6 cellular contexts compared by ENCODE assay signal in genomic region chr19:16541526-16542044, GRCh38. TPM values are rescaled to one million over a fixed set of nuclear protein-coding genes. Genes with fewer than 3 reads are reported as not detected.
DNase-seq lines count a peak whose midpoint lies in the region; ATAC-seq and TF ChIP-seq lines count a peak whose summit lies in the region.

No MANE protein-coding gene starts in this region.

- 0 to 1% methylated on average over 29 of the region's 29 CpGs for WGBS in heart right ventricle, 2 donors

- H3K9me3 ChIP-seq in heart right ventricle = no peaks in the 10 kb centered on the region

- H3K4me3 Mint-ChIP-seq in activated T-helper 2 cell treated with anti-CD3 and anti-CD28 coated beads, Interferon-gamma antibody, Interleukin-2, Interleukin-4, amounts not matched to agents 10 μg/mL and 5 μg/mL and 100 μg/mL, durations not matched to agents 14 hours and 24 hours and 36 hours (ENCODE audit: low read depth) = peak overlapping the region; percentile 99
- peak overlapping the region; percentile 95 for H3K4me3 Mint-ChIP-seq in memory B cell

- peaks cover 28% of the 10 kb centered on the region for H3K4me1 Mint-ChIP-seq in activated T-helper 2 cell treated with anti-CD3 and anti-CD28 coated beads, Interferon-gamma antibody, Interleukin-2, Interleukin-4, amounts not matched to agents 10 μg/mL and 5 μg/mL and 100 μg/mL, durations not matched to agents 14 hours and 24 hours and 36 hours (ENCODE audit: low read depth)
- peaks cover 41% of the 10 kb centered on the region for H3K4me1 Mint-ChIP-seq in memory B cell

- H3K27me3 ChIP-seq in heart right ventricle = no peaks in the 10 kb centered on the region

- H3K36me3 ChIP-seq in heart right ventricle = peaks cover 0 to 45% (median 0%) of the 10 kb centered on the region in 9 donors

- H3K4me1 ChIP-seq in heart right ventricle = peaks cover 17 to 50% (median 38%) of the 10 kb centered on the region in 9 donors

- H3K27me3 Mint-ChIP-seq in activated T-helper 2 cell treated with anti-CD3 and anti-CD28 coated beads, Interferon-gamma antibody, Interleukin-2, Interleukin-4, amounts not matched to agents 10 μg/mL and 5 μg/mL and 100 μg/mL, durations not matched to agents 14 hours and 24 hours and 36 hours (ENCODE audit: low read depth) = no peaks in the 10 kb centered on the region
- no peaks in the 10 kb centered on the region for H3K27me3 Mint-ChIP-seq in memory B cell

- TF ChIP-seq CTCF in heart right ventricle (IDR thresholded peaks at IDR 0.05) = no peak

- H3K36me3 Mint-ChIP-seq in activated T-helper 2 cell treated with anti-CD3 and anti-CD28 coated beads, Interferon-gamma antibody, Interleukin-2, Interleukin-4, amounts not matched to agents 10 μg/mL and 5 μg/mL and 100 μg/mL, durations not matched to agents 14 hours and 24 hours and 36 hours (ENCODE audit: low read depth) = peaks cover 58% of the 10 kb centered on the region
- H3K36me3 Mint-ChIP-seq in memory B cell = peaks cover 24% of the 10 kb centered on the region

- intact Hi-C loops in heart right ventricle (cut with DNase I) (loop anchor here in 1 of 10 donors (5.0 kb wide), 1 partner anchor 44 kb away; the partner anchor contains the start of genes C19orf44 and CALR3), Right ventricle myocardium superior (cut with DNase I) (no loop called here)
- intact Hi-C loops in activated T-helper 2 cell treated with anti-CD3 and anti-CD28 coated beads, Interferon-gamma antibody, Interleukin-2, Interleukin-4, amounts not matched to agents 10 μg/mL and 5 μg/mL and 100 μg/mL, durations not matched to agents 14 hours and 24 hours and 36 hours (cut with micrococcal nuclease) = loop anchor here (1.0 to 2.0 kb wide), 5 partner anchors 25 to 87 kb away; partner anchors contain the start of genes C19orf44, CALR3, MED26 and SLC35E1

- DNase-seq in heart right ventricle = no peak
- no peak for DNase-seq in Right ventricle myocardium superior
- no peak for DNase-seq in activated T-helper 2 cell treated with anti-CD3 and anti-CD28 coated beads, Interferon-gamma antibody, Interleukin-2, Interleukin-4, amounts not matched to agents 10 μg/mL and 5 μg/mL and 100 μg/mL, durations not matched to agents 14 hours and 24 hours and 36 hours (ENCODE audit: low spot score)
- no peak for DNase-seq in memory B cell (ENCODE audit: low spot score in 2 of 2)
- DNase-seq in midbrain (lab: John Stamatoyannopoulos, UW) = no peak
- no peak for DNase-seq in HuH-7 (ENCODE audit: low spot score)

- no peaks in the 10 kb centered on the region for H3K9me3 Mint-ChIP-seq in activated T-helper 2 cell treated with anti-CD3 and anti-CD28 coated beads, Interferon-gamma antibody, Interleukin-2, Interleukin-4, amounts not matched to agents 10 μg/mL and 5 μg/mL and 100 μg/mL, durations not matched to agents 14 hours and 24 hours and 36 hours
- no peaks in the 10 kb centered on the region for H3K9me3 Mint-ChIP-seq in memory B cell

- H3K27ac Mint-ChIP-seq in activated T-helper 2 cell treated with anti-CD3 and anti-CD28 coated beads, Interferon-gamma antibody, Interleukin-2, Interleukin-4, amounts not matched to agents 10 μg/mL and 5 μg/mL and 100 μg/mL, durations not matched to agents 14 hours and 24 hours and 36 hours = peak overlapping the region; percentile 46
- H3K27ac Mint-ChIP-seq in memory B cell = peak overlapping the region; percentile 81

- peak overlapping the region; percentile 76 to 100 (median 90) for H3K4me3 ChIP-seq in heart right ventricle

- ATAC-seq in heart right ventricle = no peak
- no peak for ATAC-seq in Right ventricle myocardium superior (ENCODE audit: poor library complexity)
- no peak for ATAC-seq in memory B cell (ENCODE audit: low read depth)

- H3K27ac ChIP-seq in heart right ventricle = peak overlapping the region; percentile 80 to 97 (median 90)

RNA-seq across cellular contexts. Expression of gene CHERP, which starts 0.7 kb away (rescaled TPM):
- total RNA-seq in heart right ventricle (10 to 100 TPM; 20.0 to 26.6 (median 22.6) TPM), Right ventricle myocardium superior (19.7 TPM)
- 10 to 100 TPM; 11.3 to 16.4 TPM for polyA plus RNA-seq in heart right ventricle
- 79.1 and 82.3 TPM in 2 replicates for total RNA-seq in activated T-helper 2 cell treated with anti-CD3 and anti-CD28 coated beads, Interferon-gamma antibody, Interleukin-2, Interleukin-4, amounts not matched to agents 10 μg/mL and 5 μg/mL and 100 μg/mL, durations not matched to agents 14 hours and 24 hours and 36 hours

RNA-seq across cellular contexts. Expression of gene SLC35E1, which starts 30.6 kb away (rescaled TPM):
- total RNA-seq in heart right ventricle (10 to 100 TPM; 20.8 to 29.0 (median 23.6) TPM), Right ventricle myocardium superior (20.8 TPM)
- polyA plus RNA-seq in heart right ventricle = 10 to 100 TPM; 22.9 to 25.6 TPM
- total RNA-seq in activated T-helper 2 cell treated with anti-CD3 and anti-CD28 coated beads, Interferon-gamma antibody, Interleukin-2, Interleukin-4, amounts not matched to agents 10 μg/mL and 5 μg/mL and 100 μg/mL, durations not matched to agents 14 hours and 24 hours and 36 hours = 55.3 and 56.0 TPM in 2 replicates

RNA-seq across cellular contexts. Expression of gene C19orf44, which starts 45.4 kb away (rescaled TPM):
- total RNA-seq in heart right ventricle = 1 to 10 TPM; 1.6 to 3.5 (median 2.9) TPM
- 1 to 10 TPM; 3.0 to 4.1 TPM for polyA plus RNA-seq in heart right ventricle
- 3.6 TPM for total RNA-seq in Right ventricle myocardium superior
- 3.8 and 3.9 TPM in 2 replicates for total RNA-seq in activated T-helper 2 cell treated with anti-CD3 and anti-CD28 coated beads, Interferon-gamma antibody, Interleukin-2, Interleukin-4, amounts not matched to agents 10 μg/mL and 5 μg/mL and 100 μg/mL, durations not matched to agents 14 hours and 24 hours and 36 hours

RNA-seq across cellular contexts. Expression of gene CALR3, which starts 45.6 kb away (rescaled TPM):
- total RNA-seq in heart right ventricle (under 1 TPM in 1 of 10 donors, not detected in 9; 0.22 TPM), Right ventricle myocardium superior (not detected)
- polyA plus RNA-seq in heart right ventricle = not detected
- not detected in 2 replicates for total RNA-seq in activated T-helper 2 cell treated with anti-CD3 and anti-CD28 coated beads, Interferon-gamma antibody, Interleukin-2, Interleukin-4, amounts not matched to agents 10 μg/mL and 5 μg/mL and 100 μg/mL, durations not matched to agents 14 hours and 24 hours and 36 hours
